In genomic region chr6:89859744-89860143, GRCh38 we compare ENCODE assay signal across 14 cellular contexts. TPM values are rescaled to one million over a fixed set of nuclear protein-coding genes. Genes with fewer than 3 reads are reported as not detected.
A peak's percentile ranks its signal among the peaks of the same experiment; 100 is the strongest.
DNase-seq lines count a peak whose midpoint lies in the region; ATAC-seq and TF ChIP-seq lines count a peak whose summit lies in the region.
"Had no signal": no experiment of that assay in that cellular context is flagged by ENCODE, and none has a peak within 500 bp of the region (broad histone marks: within the 10 kb centered on the region; RNA-seq: fewer than 3 reads in every experiment).

No MANE protein-coding gene starts in this region.

- peaks cover 14% of the 10 kb centered on the region for H3K4me1 Mint-ChIP-seq in activated CD4-positive, alpha-beta T cell treated with anti-CD3 and anti-CD28 coated beads for 36 hours
- H3K4me1 Mint-ChIP-seq in T-helper 2 cell treated with Interferon-gamma antibody and Interleukin-4, amounts not matched to agents 5 μg/mL and 100 μg/mL, for 36 hours (ENCODE audit: low read depth) = peaks cover 25% of the 10 kb centered on the region

- peaks cover 75% of the 10 kb centered on the region for H3K36me3 Mint-ChIP-seq in activated CD4-positive, alpha-beta T cell treated with anti-CD3 and anti-CD28 coated beads for 36 hours (ENCODE audit: low read depth)
- H3K36me3 Mint-ChIP-seq in T-helper 2 cell treated with Interferon-gamma antibody and Interleukin-4, amounts not matched to agents 5 μg/mL and 100 μg/mL, for 36 hours (ENCODE audit: low read depth) = peaks cover 72% of the 10 kb centered on the region

- no peak overlapping the region for H3K4me2 ChIP-seq in GM23248 (ENCODE audit: unreplicated experiment)

- DNase-seq in activated CD4-positive, alpha-beta T cell treated with anti-CD3 and anti-CD28 coated beads for 36 hours = peak; percentile 20
- DNase-seq in activated CD4-positive, alpha-beta T cell treated with anti-CD3 and anti-CD28 coated beads, Interleukin-2, amount 50 U/mL, for 4 hours = no peak
- DNase-seq in T-helper 2 cell treated with Interferon-gamma antibody and Interleukin-4, amounts not matched to agents 5 μg/mL and 100 μg/mL, for 36 hours (ENCODE audit: low spot score) = peak; percentile 42
- DNase-seq in Kasumi-1 (lab: John Stamatoyannopoulos, UW) (no peak), GM23248 (no peak), tibial artery (no peak)
- DNase-seq: DMS 273 treated with DMSO at 0.1 percent for 48 hours, foreskin keratinocyte, NCI-H446 treated with DMSO at 0.1 percent for 48 hours had no signal

- no peak for TF ChIP-seq CTCF in tibial artery (IDR thresholded peaks at IDR 0.05)

- WGBS in GM23248 (ENCODE audit: low coverage in 1 of 2, low lambda C conversion rate in 2 of 2, missing lambda C conversion rate in 2 of 2), 2 experiments = 96 to 99% methylated on average over 4 of the region's 4 CpGs

- in situ Hi-C loops in GM23248 (cut with MboI) = no loop called here

- H3K79me2 ChIP-seq in GM23248 (ENCODE audit: insufficient read depth) = no peaks in the 10 kb centered on the region

- H3K9ac ChIP-seq in GM23248 = no peak overlapping the region

- no peaks in the 10 kb centered on the region for H3K9me3 ChIP-seq in GM23248 (ENCODE audit: low read depth)
- no peaks in the 10 kb centered on the region for H3K9me3 ChIP-seq in tibial artery

- intact Hi-C loops in activated CD4-positive, alpha-beta T cell treated with anti-CD3 and anti-CD28 coated beads for 36 hours (cut with DNase I, micrococcal nuclease) = no loop called here
- intact Hi-C loops in tibial artery (cut with DNase I; ENCODE audit: low total_unique reads) = no loop called here

- peaks cover 53% of the 10 kb centered on the region for H3K36me3 ChIP-seq in GM23248 (ENCODE audit: low read depth)
- peaks cover 84 to 91% (median 91%) of the 10 kb centered on the region in 3 donors for H3K36me3 ChIP-seq in tibial artery

- no peak overlapping the region for H3K4me3 Mint-ChIP-seq in activated CD4-positive, alpha-beta T cell treated with anti-CD3 and anti-CD28 coated beads for 36 hours
- peak overlapping the region; percentile 57 for H3K4me3 Mint-ChIP-seq in T-helper 2 cell treated with Interferon-gamma antibody and Interleukin-4, amounts not matched to agents 5 μg/mL and 100 μg/mL, for 36 hours

- H4K20me1 ChIP-seq in GM23248 (ENCODE audit: insufficient read depth) = no peaks in the 10 kb centered on the region

- POLR2A ChIA-PET in activated CD4-positive, alpha-beta T cell treated with anti-CD3 and anti-CD28 coated beads for 36 hours (lab: Charles Lee) = interaction anchor here (0.6 kb wide), 1 partner anchor 11 kb away, joined by 4 read pairs; no protein-coding TSS in a partner anchor

- H3K27me3 ChIP-seq in GM23248 (replicated peaks; ENCODE audit: insufficient read depth) = no peaks in the 10 kb centered on the region
- H3K27me3 ChIP-seq in tibial artery = no peaks in the 10 kb centered on the region
- H3K27me3 ChIP-seq: foreskin keratinocyte had no signal

- H3K4me3 ChIP-seq in GM23248 = no peak overlapping the region
- H3K4me3 ChIP-seq in tibial artery = no peak overlapping the region

- H3K27me3 Mint-ChIP-seq in activated CD4-positive, alpha-beta T cell treated with anti-CD3 and anti-CD28 coated beads for 36 hours = no peaks in the 10 kb centered on the region
- no peaks in the 10 kb centered on the region for H3K27me3 Mint-ChIP-seq in T-helper 2 cell treated with Interferon-gamma antibody and Interleukin-4, amounts not matched to agents 5 μg/mL and 100 μg/mL, for 36 hours (ENCODE audit: low read depth)

- H3K9me3 Mint-ChIP-seq in activated CD4-positive, alpha-beta T cell treated with anti-CD3 and anti-CD28 coated beads for 36 hours (ENCODE audit: low read depth) = no peaks in the 10 kb centered on the region
- H3K9me3 Mint-ChIP-seq in T-helper 2 cell treated with Interferon-gamma antibody and Interleukin-4, amounts not matched to agents 5 μg/mL and 100 μg/mL, for 36 hours = peaks cover 21% of the 10 kb centered on the region

- CTCF ChIA-PET in activated CD4-positive, alpha-beta T cell treated with anti-CD3 and anti-CD28 coated beads for 36 hours (lab: Charles Lee) = interaction anchor here (1.2 to 1.3 kb wide), 2 partner anchors 55 to 80 kb away, joined by 3 read pairs; no protein-coding TSS in a partner anchor

- H3K4me1 ChIP-seq in GM23248 (ENCODE audit: insufficient read depth) (no peaks in the 10 kb centered on the region), tibial artery (no peaks in the 10 kb centered on the region)
- H3K4me1 ChIP-seq: foreskin keratinocyte had no signal

- peak; percentile 84 for ATAC-seq in activated CD4-positive, alpha-beta T cell treated with anti-CD3 and anti-CD28 coated beads for 36 hours
- ATAC-seq in GM19452 (IDR thresholded peaks at IDR 0.05; ENCODE audit: unreplicated experiment) (peak; percentile 54), HG03039 (IDR thresholded peaks at IDR 0.05; ENCODE audit: unreplicated experiment) (peak; percentile 59)
- ATAC-seq: foreskin keratinocyte had no signal

- no peaks in the 10 kb centered on the region for H3F3A ChIP-seq in GM23248 (ENCODE audit: insufficient read depth)

- no peak overlapping the region for H3K27ac ChIP-seq in GM23248
- no peak overlapping the region for H3K27ac ChIP-seq in tibial artery
- H3K27ac ChIP-seq: 22Rv1, foreskin keratinocyte, VCaP had no signal

- H2AFZ ChIP-seq in GM23248 = no peak overlapping the region

- H3K27ac Mint-ChIP-seq in activated CD4-positive, alpha-beta T cell treated with anti-CD3 and anti-CD28 coated beads for 36 hours = peak overlapping the region; percentile 24
- H3K27ac Mint-ChIP-seq in T-helper 2 cell treated with Interferon-gamma antibody and Interleukin-4, amounts not matched to agents 5 μg/mL and 100 μg/mL, for 36 hours = peak overlapping the region; percentile 81

- H3K9me2 ChIP-seq in GM23248 (ENCODE audit: insufficient read depth) = 0 out of 2 replicates have a peak, but pooled peaks cover 4% of the 10 kb centered on the region

RNA-seq across cellular contexts. Expression of gene CASP8AP2, which starts 30.1 kb away (rescaled TPM):
- total RNA-seq in activated CD4-positive, alpha-beta T cell treated with anti-CD3 and anti-CD28 coated beads for 36 hours = 10 to 100 TPM; 34.0 to 36.5 TPM
- total RNA-seq in GM23248 (2014; rRNA removed; shearing (Covaris generic)) = 8.5 and 9.3 TPM in 2 replicates
- 16.5 and 20.4 TPM in 2 replicates for polyA plus RNA-seq in GM23248 (2016; fragmentation: Nextera tagmentation; extraction: Ambion mirVana)

RNA-seq across cellular contexts. Expression of gene GJA10, which starts 34.5 kb away (rescaled TPM):
- not detected for total RNA-seq in activated CD4-positive, alpha-beta T cell treated with anti-CD3 and anti-CD28 coated beads for 36 hours
- not detected in 2 replicates for total RNA-seq in GM23248 (2014; rRNA removed; shearing (Covaris generic))
- polyA plus RNA-seq in GM23248 (2016; fragmentation: Nextera tagmentation; extraction: Ambion mirVana) = not detected in 2 replicates
- total RNA-seq: dermis microvascular lymphatic vessel endothelial cell, foreskin keratinocyte had no signal
- polyA plus RNA-seq: foreskin keratinocyte had no signal

RNA-seq across cellular contexts. Expression of gene MDN1, which starts 40.1 kb away (rescaled TPM):
- 10 to 100 TPM; 48.6 to 59.5 TPM for total RNA-seq in activated CD4-positive, alpha-beta T cell treated with anti-CD3 and anti-CD28 coated beads for 36 hours
- total RNA-seq in GM23248 (2014; rRNA removed; shearing (Covaris generic)) = 14.9 and 16.9 TPM in 2 replicates
- polyA plus RNA-seq in GM23248 (2016; fragmentation: Nextera tagmentation; extraction: Ambion mirVana) = 5.7 and 6.2 TPM in 2 replicates

Comparison
In these comparisons a context has a peak if more than half of its experiments do, and no peak if none do; other contexts are left out.
1. DNase-seq: peak in activated CD4-positive, alpha-beta T cell treated with anti-CD3 and anti-CD28 coated beads for 36 hours (single experiment) and T-helper 2 cell treated with Interferon-gamma antibody and Interleukin-4, amounts not matched to agents 5 μg/mL and 100 μg/mL, for 36 hours (single experiment); none in activated CD4-positive, alpha-beta T cell treated with anti-CD3 and anti-CD28 coated beads, Interleukin-2, amount 50 U/mL, for 4 hours (0 of 2), Kasumi-1 (0 of 2), GM23248 (single experiment) and tibial artery (0 of 2).
2. Peak in every context shown above with its lines, with median percentiles within 50 percentile points of each other: ATAC-seq.